ENCODE assay signal across 15 cellular contexts in genomic region chr5:21071421-21071820, GRCh38.
A peak's percentile ranks its signal among the peaks of the same experiment; 100 is the strongest.
DNase-seq lines count a peak whose midpoint lies in the region; ATAC-seq and TF ChIP-seq lines count a peak whose summit lies in the region.
"Had no signal": no experiment of that assay in that cellular context is flagged by ENCODE, and none has a peak within 500 bp of the region (broad histone marks: within the 10 kb centered on the region; RNA-seq: fewer than 3 reads in every experiment).

No MANE protein-coding gene starts in this region.

- H3K9me2 ChIP-seq in SU-DHL-6 (replicated peaks; ENCODE audit: insufficient read depth, low read length): no peaks in the 10 kb centered on the region

- peak overlapping the region; percentile 34 for H3K4me2 ChIP-seq in OCI-LY3 (ENCODE audit: low read length)
- no peak overlapping the region for H3K4me2 ChIP-seq in SU-DHL-6 (ENCODE audit: low read depth, low read length, poor library complexity, severe bottlenecking)

- H3K9ac ChIP-seq in OCI-LY3 (ENCODE audit: low read length): no peak overlapping the region
- H3K9ac ChIP-seq in SU-DHL-6 (ENCODE audit: low read length): no peak overlapping the region

- H4K20me1 ChIP-seq in OCI-LY3 (ENCODE audit: insufficient read depth, low read length): no peaks in the 10 kb centered on the region
- no peaks in the 10 kb centered on the region for H4K20me1 ChIP-seq in SU-DHL-6 (ENCODE audit: low read depth, low read length)

- no peaks in the 10 kb centered on the region for H3K4me1 ChIP-seq in ACC112 (ENCODE audit: control insufficient read depth, insufficient read depth, low read length, unreplicated experiment)
- H3K4me1 ChIP-seq in OCI-LY3 (ENCODE audit: low read length): peaks cover 29% of the 10 kb centered on the region
- H3K4me1 ChIP-seq: BE2C, Caco-2, HAP-1 had no signal

- H3K27me3 ChIP-seq in ACC112 (ENCODE audit: insufficient read depth, low read length) (no peaks in the 10 kb centered on the region), OCI-LY3 (ENCODE audit: low read depth, low read length) (no peaks in the 10 kb centered on the region), SU-DHL-6 (ENCODE audit: low read length) (no peaks in the 10 kb centered on the region)
- H3K27me3 ChIP-seq: BE2C had no signal

- no peak overlapping the region for H3K4me3 ChIP-seq in ACC112 (ENCODE audit: low read depth, low read length)
- no peak overlapping the region for H3K4me3 ChIP-seq in OCI-LY3 (ENCODE audit: low read length)
- no peak overlapping the region for H3K4me3 ChIP-seq in SU-DHL-6 (ENCODE audit: insufficient read depth, low read length, poor library complexity, severe bottlenecking)
- H3K4me3 ChIP-seq: HAP-1 had no signal

- H3K36me3 ChIP-seq in ACC112 (ENCODE audit: insufficient read depth, low read length) (no peaks in the 10 kb centered on the region), OCI-LY3 (replicated peaks; ENCODE audit: low read depth, low read length) (no peaks in the 10 kb centered on the region), SU-DHL-6 (ENCODE audit: low read length) (no peaks in the 10 kb centered on the region)
- H3K36me3 ChIP-seq: BE2C, HAP-1 had no signal

- no peak overlapping the region for H3K27ac ChIP-seq in ACC112 (ENCODE audit: low read depth, low read length)
- no peak overlapping the region for H3K27ac ChIP-seq in OCI-LY3 (ENCODE audit: low read length)
- H3K27ac ChIP-seq in SU-DHL-6 (ENCODE audit: low read depth, low read length): no peak overlapping the region
- H3K27ac ChIP-seq: C4-2B had no signal

- DNase-seq in medulla oblongata (ENCODE audit: extremely low spot score) (peak; percentile 21), COR-L47 (lab: John Stamatoyannopoulos, UW) (no peak), superior temporal gyrus (ENCODE audit: extremely low spot score) (no peak)
- DNase-seq: 8988T; BE2C; Caco-2; CD4-positive, alpha-beta memory T cell; DMS53; GOT3 had no signal

- no peak for ATAC-seq in GM19452 (IDR thresholded peaks at IDR 0.05; ENCODE audit: unreplicated experiment)

- H3K9me3 ChIP-seq in OCI-LY3 (ENCODE audit: insufficient read depth, low read length) (no peaks in the 10 kb centered on the region), SU-DHL-6 (ENCODE audit: insufficient read depth, low read length) (no peaks in the 10 kb centered on the region)
- H3K9me3 ChIP-seq: BE2C, Caco-2, HAP-1 had no signal

- H2AFZ ChIP-seq in ACC112 (ENCODE audit: low read length, unreplicated experiment) (peak overlapping the region; percentile 24), OCI-LY3 (ENCODE audit: low read depth, low read length) (no peak overlapping the region), SU-DHL-6 (ENCODE audit: low read depth, low read length, severe bottlenecking) (peak overlapping the region; percentile 60)

- no peaks in the 10 kb centered on the region for H3K79me2 ChIP-seq in ACC112 (ENCODE audit: control insufficient read depth, insufficient read depth, low read length, unreplicated experiment)
- H3K79me2 ChIP-seq in OCI-LY3 (ENCODE audit: low read length): no peaks in the 10 kb centered on the region
- no peaks in the 10 kb centered on the region for H3K79me2 ChIP-seq in SU-DHL-6 (ENCODE audit: insufficient read depth, low read length)

- TF ChIP-seq CTCF in OCI-LY3 (IDR thresholded peaks at IDR 0.05; ENCODE audit: low read depth, low read length): no peak
- no peak for TF ChIP-seq CTCF in SU-DHL-6 (IDR thresholded peaks at IDR 0.05; ENCODE audit: insufficient read depth, low read length, poor library complexity, severe bottlenecking)

- no peaks in the 10 kb centered on the region for H3F3A ChIP-seq in SU-DHL-6 (ENCODE audit: insufficient read depth)
